ENCODE assay signal across 9 cellular contexts in the genomic region with DNA sequence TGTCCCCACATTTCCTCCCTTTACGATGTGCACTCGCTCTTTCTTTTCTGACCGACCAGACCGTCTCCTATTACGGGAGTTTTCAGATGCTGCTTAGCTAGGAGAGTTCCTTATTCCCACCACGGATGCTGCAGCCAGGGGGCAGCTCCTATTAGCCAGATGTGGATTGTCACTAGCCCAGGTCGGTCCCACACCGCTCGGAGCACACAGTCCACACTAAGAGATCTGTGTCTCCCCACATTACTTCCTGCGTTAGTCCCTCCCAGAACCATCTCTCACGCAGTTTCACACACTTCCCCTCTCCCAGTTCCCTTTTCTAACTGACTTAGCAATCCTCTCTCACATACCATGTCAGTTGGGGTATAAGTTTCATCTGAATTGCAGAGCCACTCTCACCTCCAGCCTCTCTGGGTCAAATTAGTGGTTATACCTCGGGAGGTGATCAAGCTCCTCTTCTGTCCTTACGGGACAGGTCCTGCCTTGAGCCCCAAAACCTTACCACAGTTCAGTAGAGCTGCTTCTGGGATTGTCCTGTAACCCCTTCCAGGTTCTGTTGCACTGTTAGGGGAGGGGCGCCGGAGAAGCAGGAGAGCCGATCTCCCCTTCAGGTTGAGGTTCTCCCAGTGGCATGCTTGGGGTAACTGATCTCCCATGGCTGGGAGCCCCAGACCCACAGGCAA. TPM values are rescaled to one million over a fixed set of nuclear protein-coding genes. Genes with fewer than 3 reads are reported as not detected.
DNase-seq lines count a peak whose midpoint lies in the region; ATAC-seq and TF ChIP-seq lines count a peak whose summit lies in the region.
"Had no signal": no experiment of that assay in that cellular context is flagged by ENCODE, and none has a peak within 500 bp of the region (broad histone marks: within the 10 kb centered on the region; RNA-seq: fewer than 3 reads in every experiment).

No MANE protein-coding gene starts in this region.

- intact Hi-C loops in activated naive CD4-positive, alpha-beta T cell treated with anti-CD3 and anti-CD28 coated beads for 36 hours (cut with micrococcal nuclease): loop anchor here (2.0 to 5.0 kb wide), 2 partner anchors 49 to 351 kb away; no protein-coding TSS in a partner anchor
- intact Hi-C loops in dorsolateral prefrontal cortex (cut with DNase I): no loop called here

- no peak overlapping the region for H3K27ac ChIP-seq in dorsolateral prefrontal cortex

- POLR2A ChIA-PET in HEK293T (lab: Yijun Ruan, JAX): no interaction called here

- no peak for TF ChIP-seq CTCF in mesothelial cell of epicardium (IDR thresholded peaks at IDR 0.05; ENCODE audit: unreplicated experiment)
- TF ChIP-seq CTCF in dorsolateral prefrontal cortex (IDR thresholded peaks at IDR 0.05 in 54 of 56, conservative IDR thresholded peaks at IDR 0.05 in 2 of 56; ENCODE audit: low read depth in 1 of 56, partially characterized antibody in 56 of 56): no peak

- CTCF ChIA-PET in activated naive CD4-positive, alpha-beta T cell treated with anti-CD3 and anti-CD28 coated beads for 36 hours (lab: Charles Lee): interaction anchor here (0.6 to 3.2 kb wide), 4 partner anchors 8 to 63 kb away, joined by 3 to 13 read pairs (median 4); no protein-coding TSS in a partner anchor
- CTCF ChIA-PET in HEK293T (lab: Yijun Ruan, JAX): no interaction called here

- peaks cover 11% of the 10 kb centered on the region for H3K4me1 Mint-ChIP-seq in activated naive CD4-positive, alpha-beta T cell treated with anti-CD3 and anti-CD28 coated beads for 36 hours (ENCODE audit: low read depth)
- H3K4me1 Mint-ChIP-seq in mesothelial cell of epicardium: peaks cover 41% of the 10 kb centered on the region

- H3K9me3 Mint-ChIP-seq in activated naive CD4-positive, alpha-beta T cell treated with anti-CD3 and anti-CD28 coated beads for 36 hours: no peaks in the 10 kb centered on the region
- no peaks in the 10 kb centered on the region for H3K9me3 Mint-ChIP-seq in mesothelial cell of epicardium

- H3K36me3 Mint-ChIP-seq in activated naive CD4-positive, alpha-beta T cell treated with anti-CD3 and anti-CD28 coated beads for 36 hours (ENCODE audit: low read depth): no peaks in the 10 kb centered on the region
- H3K36me3 Mint-ChIP-seq in mesothelial cell of epicardium: no peaks in the 10 kb centered on the region

- H3K4me3 Mint-ChIP-seq in activated naive CD4-positive, alpha-beta T cell treated with anti-CD3 and anti-CD28 coated beads for 36 hours: peak overlapping the region; percentile 71
- no peak overlapping the region for H3K4me3 Mint-ChIP-seq in mesothelial cell of epicardium

- DNase-seq in activated naive CD4-positive, alpha-beta T cell treated with anti-CD3 and anti-CD28 coated beads for 36 hours: peak; percentile 25
- no peak for DNase-seq in activated naive CD4-positive, alpha-beta T cell treated with Interleukin-2 at 50 U/mL for 16 hours
- DNase-seq in UCSD-AML1 (lab: John Stamatoyannopoulos, UW; ENCODE audit: unreplicated experiment) (peak; percentile 66), mesothelial cell of epicardium (ENCODE audit: low spot score in 2 of 2, unreplicated experiment in 2 of 2) (no peak), HEK293T (ENCODE audit: extremely low spot score) (no peak), dorsolateral prefrontal cortex (no peak)
- DNase-seq in stimulated activated CD4-positive, alpha-beta T cell treated with anti-CD3 and anti-CD28 coated beads, Interleukin-1b, Interleukin-23, amount 100 ng/mL, for 48 hours: no peak

- H3K27me3 ChIP-seq in dorsolateral prefrontal cortex: peaks cover 0 to 5% (median 0%) of the 10 kb centered on the region in 45 donors

- ATAC-seq in HG03039 (IDR thresholded peaks at IDR 0.05; ENCODE audit: unreplicated experiment): peak; percentile 98

- no peak overlapping the region for H3K4me3 ChIP-seq in dorsolateral prefrontal cortex

- no peaks in the 10 kb centered on the region for H3K27me3 Mint-ChIP-seq in activated naive CD4-positive, alpha-beta T cell treated with anti-CD3 and anti-CD28 coated beads for 36 hours (ENCODE audit: low read depth)
- H3K27me3 Mint-ChIP-seq in mesothelial cell of epicardium (ENCODE audit: low read depth): no peaks in the 10 kb centered on the region

- H3K27ac Mint-ChIP-seq in activated naive CD4-positive, alpha-beta T cell treated with anti-CD3 and anti-CD28 coated beads for 36 hours: no peak overlapping the region
- H3K27ac Mint-ChIP-seq in mesothelial cell of epicardium: peak overlapping the region; percentile 80

TF ChIP-seq in HEK293T, 16 proteins besides CTCF, POLR2A, EP300 and RAD21:
- no peak for TF ChIP-seq HDGF (IDR thresholded peaks at IDR 0.05; ENCODE audit: borderline replicate concordance)
- TF ChIP-seq NFRKB (IDR thresholded peaks at IDR 0.05): no peak
- no peak for TF ChIP-seq FOXK2 (IDR thresholded peaks at IDR 0.05)
- TF ChIP-seq SUZ12 (IDR thresholded peaks at IDR 0.05): no peak
- no peak for TF ChIP-seq CTBP1 (IDR thresholded peaks at IDR 0.05; ENCODE audit: borderline replicate concordance)
- TF ChIP-seq SP1 (IDR thresholded peaks at IDR 0.05): no peak
- TF ChIP-seq L3MBTL2 (conservative IDR thresholded peaks at IDR 0.05): no peak

RNA-seq across cellular contexts. Expression of gene SULT1E1, which starts 28.2 kb away (rescaled TPM):
- not detected for total RNA-seq in activated naive CD4-positive, alpha-beta T cell treated with anti-CD3 and anti-CD28 coated beads for 36 hours
- total RNA-seq in mesothelial cell of epicardium (118 to 122 TPM (median 121 TPM) in 3 replicates), dorsolateral prefrontal cortex (under 1 TPM in 1 of 120 experiments, not detected in 119; 0.28 TPM)
- total RNA-seq: glomerular endothelial cell had no signal

Comparison
In these comparisons a context has a peak if more than half of its experiments do, and no peak if none do; other contexts are left out.
1. DNase-seq: peak in activated naive CD4-positive, alpha-beta T cell treated with anti-CD3 and anti-CD28 coated beads for 36 hours (single experiment) and UCSD-AML1 (single experiment); none in activated naive CD4-positive, alpha-beta T cell treated with Interleukin-2 at 50 U/mL for 16 hours (single experiment), mesothelial cell of epicardium (0 of 2), HEK293T (single experiment), stimulated activated CD4-positive, alpha-beta T cell treated with anti-CD3 and anti-CD28 coated beads, Interleukin-1b, Interleukin-23, amount 100 ng/mL, for 48 hours (single experiment) and dorsolateral prefrontal cortex (0 of 10).
2. RNA of gene SULT1E1, which starts 28.2 kb away (total RNA-seq): 118 to 122 TPM in mesothelial cell of epicardium; not detected in activated naive CD4-positive, alpha-beta T cell treated with anti-CD3 and anti-CD28 coated beads for 36 hours and 0.28 TPM in dorsolateral prefrontal cortex; every median in the first group is over 10 times any median in the second.